In the genomic region with DNA sequence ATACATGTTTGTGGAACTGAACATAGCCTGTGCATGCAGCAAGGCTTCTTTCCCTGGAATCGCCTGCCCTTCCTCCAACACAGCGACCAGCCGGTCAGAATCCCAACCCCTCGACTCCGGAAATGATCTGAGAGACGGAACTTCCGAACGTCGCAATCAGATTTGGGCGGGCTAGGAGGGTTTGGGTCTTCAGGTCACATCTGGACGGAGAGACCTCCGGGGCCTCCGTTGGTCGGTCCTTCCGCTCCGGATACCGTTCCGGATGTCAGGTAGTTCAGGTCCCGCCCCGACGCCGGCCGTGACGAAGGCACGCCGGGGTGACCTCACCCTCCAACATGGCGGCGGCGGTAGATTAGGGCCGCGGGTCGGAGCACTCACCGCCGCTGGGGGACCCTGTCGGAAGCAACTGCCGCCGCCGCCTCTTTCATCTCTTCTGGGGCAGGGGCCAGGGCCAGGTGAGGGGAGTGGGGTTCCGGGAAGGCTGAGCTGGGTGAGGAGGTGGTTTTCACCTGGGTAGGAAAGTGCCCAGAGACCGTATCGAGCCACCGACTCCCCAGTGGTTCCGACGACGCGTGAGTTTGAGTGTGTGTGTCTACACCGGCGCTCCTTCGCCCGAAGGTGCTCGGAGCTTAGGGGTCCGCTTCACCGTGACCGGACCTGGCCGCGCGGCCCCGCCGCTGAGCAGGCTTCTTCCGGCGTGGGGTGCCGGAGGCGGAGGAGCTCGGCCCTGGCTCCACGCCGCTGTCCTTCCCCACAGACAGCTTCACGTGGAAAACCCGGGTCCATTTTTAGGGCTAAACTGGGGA, we compare ENCODE assay signal across 8 cellular contexts. TPM values are rescaled to one million over a fixed set of nuclear protein-coding genes. Genes with fewer than 3 reads are reported as not detected.
DNase-seq lines count a peak whose midpoint lies in the region; ATAC-seq and TF ChIP-seq lines count a peak whose summit lies in the region.

A gene with protein sequence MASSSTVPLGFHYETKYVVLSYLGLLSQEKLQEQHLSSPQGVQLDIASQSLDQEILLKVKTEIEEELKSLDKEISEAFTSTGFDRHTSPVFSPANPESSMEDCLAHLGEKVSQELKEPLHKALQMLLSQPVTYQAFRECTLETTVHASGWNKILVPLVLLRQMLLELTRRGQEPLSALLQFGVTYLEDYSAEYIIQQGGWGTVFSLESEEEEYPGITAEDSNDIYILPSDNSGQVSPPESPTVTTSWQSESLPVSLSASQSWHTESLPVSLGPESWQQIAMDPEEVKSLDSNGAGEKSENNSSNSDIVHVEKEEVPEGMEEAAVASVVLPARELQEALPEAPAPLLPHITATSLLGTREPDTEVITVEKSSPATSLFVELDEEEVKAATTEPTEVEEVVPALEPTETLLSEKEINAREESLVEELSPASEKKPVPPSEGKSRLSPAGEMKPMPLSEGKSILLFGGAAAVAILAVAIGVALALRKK (plus strand): TSS at position 326 of the 806 bp plus-strand sequence. CDS start 16,955 bp downstream, outside the sequence.

- no peaks in the 10 kb centered on the region for H3K27me3 Mint-ChIP-seq in activated T-helper 17 cell treated with anti-CD3 and anti-CD28 coated beads, Interleukin-2, amount 50 U/mL, for 72 hours
- H3K27me3 Mint-ChIP-seq in naive thymus-derived CD4-positive, alpha-beta T cell, result no peaks in the 10 kb centered on the region
- no peaks in the 10 kb centered on the region for H3K27me3 Mint-ChIP-seq in stimulated activated memory B cell treated with anti-CD40 and anti-IgM and Interleukin-4, amounts not matched to agents 10 μg/mL and 1 μg/mL and 100 μg/mL, for 72 hours

- CTCF ChIA-PET in RWPE1 (lab: Yijun Ruan, JAX), result interaction anchor here (0.6 kb wide), 1 partner anchor 519 kb away, joined by 3 read pairs; no protein-coding TSS in a partner anchor
- CTCF ChIA-PET in naive thymus-derived CD4-positive, alpha-beta T cell (lab: Charles Lee), result interaction anchor here (0.7 kb wide), 1 partner anchor 14 kb away, joined by 4 read pairs; no protein-coding TSS in a partner anchor

- H3K4me3 ChIP-seq in GM23248 (peak within 1 kb of the TSS; percentile 85), fibroblast of lung (replicated peaks in 1 of 4; ENCODE audit: control extremely low read depth in 1 of 4, insufficient read depth in 1 of 4, low read depth in 3 of 4, low read length in 4 of 4) (peak within 1 kb of the TSS; percentile 74 to 95 (median 86))
- H3K4me3 ChIP-seq in naive thymus-derived CD4-positive, alpha-beta T cell (ENCODE audit: low read length), result peak within 1 kb of the TSS; percentile 73

- H3K4me1 Mint-ChIP-seq in activated T-helper 17 cell treated with anti-CD3 and anti-CD28 coated beads, Interleukin-2, amount 50 U/mL, for 72 hours, result peaks cover 7% of the 10 kb centered on the region
- peaks cover 17 to 38% (median 34%) of the 10 kb centered on the region in 7 donors for H3K4me1 Mint-ChIP-seq in naive thymus-derived CD4-positive, alpha-beta T cell
- peaks cover 25% of the 10 kb centered on the region for H3K4me1 Mint-ChIP-seq in stimulated activated memory B cell treated with anti-CD40 and anti-IgM and Interleukin-4, amounts not matched to agents 10 μg/mL and 1 μg/mL and 100 μg/mL, for 72 hours

- H3K9ac ChIP-seq in GM23248 (peak within 1 kb of the TSS; percentile 91), fibroblast of lung (ENCODE audit: insufficient read depth, low read length) (peak within 1 kb of the TSS; percentile 99)

- WGBS in GM23248 (ENCODE audit: low coverage in 1 of 2, low lambda C conversion rate in 2 of 2, missing lambda C conversion rate in 2 of 2), 2 experiments, result 0 to 1% methylated on average over 66 to 68 of the region's 68 CpGs

- peak within 1 kb of the TSS; percentile 86 for H3K27ac ChIP-seq in GM23248
- H3K27ac ChIP-seq in RWPE1, result peak within 1 kb of the TSS; percentile 99
- H3K27ac ChIP-seq in fibroblast of lung (ENCODE audit: insufficient read depth, low read length), result peak within 1 kb of the TSS; percentile 100
- peak within 1 kb of the TSS; percentile 99 for H3K27ac ChIP-seq in naive thymus-derived CD4-positive, alpha-beta T cell (ENCODE audit: low read depth, low read length)

- H3K4me2 ChIP-seq in GM23248 (ENCODE audit: unreplicated experiment), result peak within 1 kb of the TSS; percentile 96
- H3K4me2 ChIP-seq in fibroblast of lung (ENCODE audit: extremely low read depth, insufficient read depth, low read length), result peak within 1 kb of the TSS; percentile 94

- H3F3A ChIP-seq in GM23248 (ENCODE audit: insufficient read depth), result peaks cover 24% of the 10 kb centered on the region

- no peaks in the 10 kb centered on the region for H3K9me3 Mint-ChIP-seq in activated T-helper 17 cell treated with anti-CD3 and anti-CD28 coated beads, Interleukin-2, amount 50 U/mL, for 72 hours
- peaks cover 0 to 2% (median 0%) of the 10 kb centered on the region in 11 donors for H3K9me3 Mint-ChIP-seq in naive thymus-derived CD4-positive, alpha-beta T cell
- no peaks in the 10 kb centered on the region for H3K9me3 Mint-ChIP-seq in stimulated activated memory B cell treated with anti-CD40 and anti-IgM and Interleukin-4, amounts not matched to agents 10 μg/mL and 1 μg/mL and 100 μg/mL, for 72 hours

- TF ChIP-seq CTCF in RWPE1 (conservative IDR thresholded peaks at IDR 0.05; ENCODE audit: low read depth) (no peak), fibroblast of lung (conservative IDR thresholded peaks at IDR 0.05 in 1 of 2, IDR thresholded peaks at IDR 0.05 in 1 of 2; ENCODE audit: low read depth in 1 of 2, low read length in 2 of 2) (peak in 1 of 2 donors; percentile 4)

- peaks cover 17% of the 10 kb centered on the region for H3K36me3 Mint-ChIP-seq in activated T-helper 17 cell treated with anti-CD3 and anti-CD28 coated beads, Interleukin-2, amount 50 U/mL, for 72 hours (ENCODE audit: low read depth)
- peaks cover 0 to 9% (median 4%) of the 10 kb centered on the region in 5 donors for H3K36me3 Mint-ChIP-seq in naive thymus-derived CD4-positive, alpha-beta T cell
- H3K36me3 Mint-ChIP-seq in stimulated activated memory B cell treated with anti-CD40 and anti-IgM and Interleukin-4, amounts not matched to agents 10 μg/mL and 1 μg/mL and 100 μg/mL, for 72 hours, result no peaks in the 10 kb centered on the region

- peak within 1 kb of the TSS; percentile 86 for H3K4me3 Mint-ChIP-seq in activated T-helper 17 cell treated with anti-CD3 and anti-CD28 coated beads, Interleukin-2, amount 50 U/mL, for 72 hours
- H3K4me3 Mint-ChIP-seq in naive thymus-derived CD4-positive, alpha-beta T cell, result peak within 1 kb of the TSS; percentile 87 to 95 (median 90)
- H3K4me3 Mint-ChIP-seq in stimulated activated memory B cell treated with anti-CD40 and anti-IgM and Interleukin-4, amounts not matched to agents 10 μg/mL and 1 μg/mL and 100 μg/mL, for 72 hours, result peak within 1 kb of the TSS; percentile 91

- DNase-seq in Daoy (ENCODE audit: low read depth) (peak; percentile 96), GM23248 (peak; percentile 94), LHCN-M2 (ENCODE audit: low read depth) (peak; percentile 87), RWPE1 (ENCODE audit: low spot score) (peak; percentile 79), fibroblast of lung (ENCODE audit: low read depth in 2 of 2) (peak; percentile 91)
- peak; percentile 77 to 91 (median 88) for DNase-seq in naive thymus-derived CD4-positive, alpha-beta T cell

- H4K20me1 ChIP-seq in GM23248 (ENCODE audit: insufficient read depth), result no peaks in the 10 kb centered on the region
- H4K20me1 ChIP-seq in fibroblast of lung (ENCODE audit: control insufficient read depth, extremely low read depth, insufficient read depth, low read length), result no peaks in the 10 kb centered on the region

- no peaks in the 10 kb centered on the region for H3K27me3 ChIP-seq in GM23248 (replicated peaks; ENCODE audit: insufficient read depth)
- no peaks in the 10 kb centered on the region for H3K27me3 ChIP-seq in fibroblast of lung (ENCODE audit: control insufficient read depth, insufficient read depth, low read length)
- H3K27me3 ChIP-seq in naive thymus-derived CD4-positive, alpha-beta T cell (ENCODE audit: control insufficient read depth in 2 of 2, insufficient read depth in 2 of 2, low read length in 2 of 2), result no peaks in the 10 kb centered on the region

- no peaks in the 10 kb centered on the region for H3K36me3 ChIP-seq in GM23248 (ENCODE audit: low read depth)
- H3K36me3 ChIP-seq in fibroblast of lung (ENCODE audit: control insufficient read depth, insufficient read depth, low read length), result no peaks in the 10 kb centered on the region
- peaks cover 0 to 6% (median 0%) of the 10 kb centered on the region in 3 experiments for H3K36me3 ChIP-seq in naive thymus-derived CD4-positive, alpha-beta T cell (ENCODE audit: control insufficient read depth in 2 of 3, insufficient read depth in 3 of 3, low read length in 3 of 3)

- peak within 1 kb of the TSS; percentile 89 for H3K27ac Mint-ChIP-seq in activated T-helper 17 cell treated with anti-CD3 and anti-CD28 coated beads, Interleukin-2, amount 50 U/mL, for 72 hours
- peak within 1 kb of the TSS; percentile 92 to 99 (median 96) for H3K27ac Mint-ChIP-seq in naive thymus-derived CD4-positive, alpha-beta T cell
- peak within 1 kb of the TSS; percentile 99 for H3K27ac Mint-ChIP-seq in stimulated activated memory B cell treated with anti-CD40 and anti-IgM and Interleukin-4, amounts not matched to agents 10 μg/mL and 1 μg/mL and 100 μg/mL, for 72 hours

- intact Hi-C loops in naive thymus-derived CD4-positive, alpha-beta T cell (cut with micrococcal nuclease), result loop anchor here (1.0 to 5.0 kb wide), 8 partner anchors 10 to 554 kb away; a partner anchor contains a TSS

- H3K79me2 ChIP-seq in GM23248 (ENCODE audit: insufficient read depth) (peaks cover 45% of the 10 kb centered on the region), fibroblast of lung (ENCODE audit: control insufficient read depth, insufficient read depth, low read length) (peaks cover 28% of the 10 kb centered on the region)

- no peaks in the 10 kb centered on the region for H3K9me3 ChIP-seq in GM23248 (ENCODE audit: low read depth)
- H3K9me3 ChIP-seq in fibroblast of lung (ENCODE audit: control insufficient read depth, insufficient read depth, low read depth, low read length), result no peaks in the 10 kb centered on the region
- no peaks in the 10 kb centered on the region for H3K9me3 ChIP-seq in naive thymus-derived CD4-positive, alpha-beta T cell (ENCODE audit: control insufficient read depth in 2 of 3, low read length in 3 of 3)

- in situ Hi-C loops in GM23248 (cut with MboI), result no loop called here

- no peaks in the 10 kb centered on the region for H3K9me2 ChIP-seq in GM23248 (ENCODE audit: insufficient read depth)

- POLR2A ChIA-PET in RWPE1 (lab: Yijun Ruan, JAX; ENCODE audit: low non-redundant PET), result no interaction called here
- POLR2A ChIA-PET in naive thymus-derived CD4-positive, alpha-beta T cell (lab: Charles Lee), result interaction anchor here (0.6 to 1.7 kb wide), 4 partner anchors 9 to 445 kb away, joined by 3 to 8 read pairs (median 6); a partner anchor contains a TSS

- peak; percentile 99 for ATAC-seq in activated T-helper 17 cell treated with anti-CD3 and anti-CD28 coated beads, Interleukin-2, amount 50 U/mL, for 72 hours (replicated peaks)
- peak; percentile 96 for ATAC-seq in naive thymus-derived CD4-positive, alpha-beta T cell
- peak; percentile 99 for ATAC-seq in stimulated activated memory B cell treated with anti-CD40 and anti-IgM and Interleukin-4, amounts not matched to agents 10 μg/mL and 1 μg/mL and 100 μg/mL, for 72 hours

- H3K4me1 ChIP-seq in GM23248 (ENCODE audit: insufficient read depth) (peaks cover 24% of the 10 kb centered on the region), fibroblast of lung (ENCODE audit: control insufficient read depth, extremely low read depth, insufficient read depth, low read length) (peaks cover 8% of the 10 kb centered on the region)
- peaks cover 12 to 18% of the 10 kb centered on the region in 2 donors for H3K4me1 ChIP-seq in naive thymus-derived CD4-positive, alpha-beta T cell (ENCODE audit: control insufficient read depth in 2 of 2, insufficient read depth in 2 of 2, low read length in 2 of 2)

- H2AFZ ChIP-seq in GM23248 (peak within 1 kb of the TSS; percentile 87), fibroblast of lung (ENCODE audit: low read length) (peak within 1 kb of the TSS; percentile 69)

RNA-seq across cellular contexts. Expression of the gene that starts here (rescaled TPM):
- 58.8 and 61.3 TPM in 2 replicates for total RNA-seq in Daoy (2014; rRNA removed; shearing (Covaris generic))
- total RNA-seq in GM23248 (2014; rRNA removed; shearing (Covaris generic)), result 71.9 and 74.1 TPM in 2 replicates
- 43.0 and 44.9 TPM in 2 replicates for polyA plus RNA-seq in GM23248 (2016; fragmentation: Nextera tagmentation; extraction: Ambion mirVana)
- 81.5 and 89.2 TPM in 2 replicates for total RNA-seq in LHCN-M2 (2014; rRNA removed)
- polyA plus RNA-seq in LHCN-M2 (2012), result 37.7 TPM
- total RNA-seq in activated T-helper 17 cell treated with anti-CD3 and anti-CD28 coated beads, Interleukin-2, amount 50 U/mL, for 72 hours, result 10 to 100 TPM; 25.1 to 31.4 TPM
- 56.2 and 76.8 TPM in 2 replicates for total RNA-seq in fibroblast of lung
- 56.9 and 65.1 TPM in 2 replicates for polyA plus RNA-seq in fibroblast of lung
- 43.0 and 49.7 TPM in 2 replicates for polyA plus RNA-seq in fibroblast of lung (2012)
- polyA minus RNA-seq in fibroblast of lung (ENCODE audit: low replicate concordance), result 47.3 and 71.7 TPM in 2 replicates
- total RNA-seq in naive thymus-derived CD4-positive, alpha-beta T cell, result 10 to 100 TPM; 21.9 to 39.1 (median 32.8) TPM
- 10 to 100 TPM; 44.9 to 48.0 TPM for polyA plus RNA-seq in naive thymus-derived CD4-positive, alpha-beta T cell

Comparison
In these comparisons a context has a peak if more than half of its experiments do, and no peak if none do; other contexts are left out.
1. Peak in every context shown above with its lines: DNase-seq, ATAC-seq, H3K4me3 ChIP-seq and H3K27ac ChIP-seq.